ENCODE assay signal across 2 cellular contexts in genomic region chr15:35130245-35130644, GRCh38.
TF ChIP-seq lines count a peak whose summit lies in the region.

No MANE protein-coding gene starts in this region.

TF ChIP-seq in IMR-90, 13 proteins besides CTCF, POLR2A, EP300 and RAD21:
- TF ChIP-seq SMC3 (IDR thresholded peaks at IDR 0.05; ENCODE audit: low read depth, low read length) (no peak), BHLHE40 (IDR thresholded peaks at IDR 0.05; ENCODE audit: low read depth, low read length) (no peak)

TF ChIP-seq in K562, 482 proteins besides CTCF, POLR2A, EP300 and RAD21:
- TF ChIP-seq NEUROD1 (IDR thresholded peaks at IDR 0.05; ENCODE audit: borderline replicate concordance, low read depth, low read length, partially characterized antibody) (no peak), THRA (IDR thresholded peaks at IDR 0.05) (no peak), ZFP91 (CRISPR knock-in tag; IDR thresholded peaks at IDR 0.05) (no peak), ZNF766 (CRISPR knock-in tag; conservative IDR thresholded peaks at IDR 0.05) (no peak), MCM7 (IDR thresholded peaks at IDR 0.05) (no peak), RUNX1 (IDR thresholded peaks at IDR 0.05; ENCODE audit: low read depth) (no peak), CHD7 (IDR thresholded peaks at IDR 0.05; ENCODE audit: low read depth, low read length) (no peak), RBFOX2 (IDR thresholded peaks at IDR 0.05; ENCODE audit: low read depth, low read length) (no peak), PHB2 (IDR thresholded peaks at IDR 0.05; ENCODE audit: low read depth) (no peak), POU5F1 (IDR thresholded peaks at IDR 0.05; ENCODE audit: borderline replicate concordance, low read depth, low read length, partially characterized antibody) (no peak), LARP7 (IDR thresholded peaks at IDR 0.05) (no peak), FOXP1 (CRISPR knock-in tag; IDR thresholded peaks at IDR 0.05) (no peak), ETS1 (conservative IDR thresholded peaks at IDR 0.05; ENCODE audit: control insufficient read depth, low read depth, low read length) (no peak), ZNF589 (CRISPR knock-in tag; IDR thresholded peaks at IDR 0.05; ENCODE audit: low read depth) (no peak), ATF1 (CRISPR knock-in tag; IDR thresholded peaks at IDR 0.05) (no peak), ATF1 (tag; IDR thresholded peaks at IDR 0.05) (no peak), CREB3 (tag; conservative IDR thresholded peaks at IDR 0.05; ENCODE audit: low read depth) (no peak), FOXO4 (CRISPR knock-in tag; IDR thresholded peaks at IDR 0.05) (no peak), MYNN (IDR thresholded peaks at IDR 0.05) (no peak), MYNN (CRISPR knock-in tag; IDR thresholded peaks at IDR 0.05) (no peak)
- TF ChIP-seq, protein P1, sequence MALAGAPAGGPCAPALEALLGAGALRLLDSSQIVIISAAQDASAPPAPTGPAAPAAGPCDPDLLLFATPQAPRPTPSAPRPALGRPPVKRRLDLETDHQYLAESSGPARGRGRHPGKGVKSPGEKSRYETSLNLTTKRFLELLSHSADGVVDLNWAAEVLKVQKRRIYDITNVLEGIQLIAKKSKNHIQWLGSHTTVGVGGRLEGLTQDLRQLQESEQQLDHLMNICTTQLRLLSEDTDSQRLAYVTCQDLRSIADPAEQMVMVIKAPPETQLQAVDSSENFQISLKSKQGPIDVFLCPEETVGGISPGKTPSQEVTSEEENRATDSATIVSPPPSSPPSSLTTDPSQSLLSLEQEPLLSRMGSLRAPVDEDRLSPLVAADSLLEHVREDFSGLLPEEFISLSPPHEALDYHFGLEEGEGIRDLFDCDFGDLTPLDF (CRISPR knock-in tag; IDR thresholded peaks at IDR 0.05) = no peak
- TF ChIP-seq, protein P2, sequence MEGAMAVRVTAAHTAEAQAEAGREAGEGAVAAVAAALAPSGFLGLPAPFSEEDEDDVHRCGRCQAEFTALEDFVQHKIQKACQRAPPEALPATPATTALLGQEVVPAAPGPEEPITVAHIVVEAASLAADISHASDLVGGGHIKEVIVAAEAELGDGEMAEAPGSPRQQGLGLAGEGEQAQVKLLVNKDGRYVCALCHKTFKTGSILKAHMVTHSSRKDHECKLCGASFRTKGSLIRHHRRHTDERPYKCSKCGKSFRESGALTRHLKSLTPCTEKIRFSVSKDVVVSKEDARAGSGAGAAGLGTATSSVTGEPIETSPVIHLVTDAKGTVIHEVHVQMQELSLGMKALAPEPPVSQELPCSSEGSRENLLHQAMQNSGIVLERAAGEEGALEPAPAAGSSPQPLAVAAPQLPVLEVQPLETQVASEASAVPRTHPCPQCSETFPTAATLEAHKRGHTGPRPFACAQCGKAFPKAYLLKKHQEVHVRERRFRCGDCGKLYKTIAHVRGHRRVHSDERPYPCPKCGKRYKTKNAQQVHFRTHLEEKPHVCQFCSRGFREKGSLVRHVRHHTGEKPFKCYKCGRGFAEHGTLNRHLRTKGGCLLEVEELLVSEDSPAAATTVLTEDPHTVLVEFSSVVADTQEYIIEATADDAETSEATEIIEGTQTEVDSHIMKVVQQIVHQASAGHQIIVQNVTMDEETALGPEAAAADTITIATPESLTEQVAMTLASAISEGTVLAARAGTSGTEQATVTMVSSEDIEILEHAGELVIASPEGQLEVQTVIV (CRISPR knock-in tag; IDR thresholded peaks at IDR 0.05; ENCODE audit: borderline replicate concordance) = no peak
